In the genomic region with DNA sequence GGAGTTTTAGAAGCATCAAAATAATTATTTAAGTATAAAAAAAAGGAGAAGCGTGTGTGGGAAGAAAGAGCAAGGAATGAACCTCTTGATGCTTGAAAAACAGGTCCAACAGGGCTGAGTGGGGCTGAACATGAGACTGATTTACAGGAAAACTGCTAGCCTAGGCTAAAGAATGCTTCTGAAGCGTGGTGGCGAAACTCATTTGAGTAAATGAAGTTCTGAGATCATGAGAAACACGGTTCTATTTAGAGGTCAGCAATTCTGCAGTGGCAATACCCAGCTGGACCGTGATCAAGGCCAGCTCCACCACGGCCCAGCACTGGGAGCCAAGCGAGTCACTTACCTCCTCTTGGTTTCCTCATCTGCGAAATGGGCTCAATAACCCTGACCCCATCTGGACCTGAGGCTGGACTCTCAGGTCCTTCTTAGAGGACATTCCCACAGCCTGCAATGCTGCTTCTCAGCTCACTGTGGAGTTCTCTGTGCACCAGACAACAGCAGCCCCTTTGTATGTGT, we compare ENCODE assay signal across 25 cellular contexts.
"Had no signal": no experiment of that assay in that cellular context is flagged by ENCODE, and none has a peak within 500 bp of the region (broad histone marks: within the 10 kb centered on the region; RNA-seq: fewer than 3 reads in every experiment).

No MANE protein-coding gene starts in this region.

- H3K4me3 ChIP-seq: SK-N-MC had no signal

- ATAC-seq: activated T-helper 17 cell treated with anti-CD3 and anti-CD28 coated beads, Interleukin-2, amount 50 U/mL, for 72 hours; Panc1; Right ventricle myocardium inferior; T-cell had no signal

- FAIRE-seq: TTC549 had no signal

- DNase-seq: activated CD4-positive, alpha-beta memory T cell treated with anti-CD3 and anti-CD28 coated beads for 36 hours; activated CD4-positive, alpha-beta T cell treated with anti-CD3 and anti-CD28 coated beads, Interleukin-2, amount 10 ng/mL, durations not matched to agents 7 days and 5 days; activated CD4-positive, CD25-positive, alpha-beta regulatory T cell; activated gamma-delta T cell treated with Interleukin-2 at 50 U/mL for 16 hours; activated naive CD4-positive, alpha-beta T cell treated with anti-CD3 and anti-CD28 coated beads, Interleukin-2, amount 10 ng/mL, durations not matched to agents 7 days and 5 days; activated naive CD8-positive, alpha-beta T cell treated with anti-CD3 and anti-CD28 coated beads for 36 hours; activated T-cell treated with anti-CD3 and anti-CD28 coated beads for 4 hours; activated T-cell treated with anti-CD3 and anti-CD28 coated beads, Interleukin-2, amount 50 U/mL, for 48 hours; central memory CD4-positive, alpha-beta T cell; NCI-H1048; NCI-H187 treated with DMSO at 0.1 percent for 48 hours; NCI-H2081 treated with DMSO at 0.1 percent for 48 hours; NCI-H2227 treated with DMSO at 0.1 percent for 48 hours; NCI-H526; NCI-H82; OCI-M1; RPMI8226; T-cell; T-helper 2 cell; T1000 had no signal

- H3K27ac ChIP-seq: SK-N-MC had no signal
